In genomic region chrX:123878177-123878576, GRCh38 we compare ENCODE assay signal across 8 cellular contexts. TPM values are rescaled to one million over a fixed set of nuclear protein-coding genes. Genes with fewer than 3 reads are reported as not detected.
DNase-seq lines count a peak whose midpoint lies in the region; ATAC-seq, FAIRE-seq and TF ChIP-seq lines count a peak whose summit lies in the region.

No MANE protein-coding gene starts in this region.

- no peaks in the 10 kb centered on the region for H3K9me3 ChIP-seq in kidney (ENCODE audit: control insufficient read depth in 1 of 2, low read length in 2 of 2)

- peak overlapping the region; percentile 84 for H3K27ac Mint-ChIP-seq in activated naive CD4-positive, alpha-beta T cell treated with anti-CD3 and anti-CD28 coated beads, Interleukin-2, amount 10 ng/mL, durations not matched to agents 7 days and 5 days
- H3K27ac Mint-ChIP-seq in T-helper 2 cell treated with Interferon-gamma antibody and Interleukin-4, amounts not matched to agents 5 μg/mL and 100 μg/mL, for 36 hours: peak overlapping the region; percentile 76
- H3K27ac Mint-ChIP-seq in stimulated activated naive B cell treated with anti-CD40 and anti-IgM and Interleukin-4, amounts not matched to agents 10 μg/mL and 1 μg/mL and 100 μg/mL, for 72 hours: no peak overlapping the region

- CTCF ChIA-PET in activated naive CD4-positive, alpha-beta T cell treated with anti-CD3 and anti-CD28 coated beads, Interleukin-2, amount 10 ng/mL, durations not matched to agents 7 days and 5 days (lab: Charles Lee): interaction anchor here (0.8 kb wide), 1 partner anchor 17 kb away, joined by 3 read pairs; no protein-coding TSS in a partner anchor

- TF ChIP-seq CTCF in kidney (IDR thresholded peaks at IDR 0.05; ENCODE audit: borderline replicate concordance, extremely low read depth, insufficient read depth): no peak

- no peak overlapping the region for H3K27ac ChIP-seq in kidney (ENCODE audit: low read depth in 2 of 2, low read length in 2 of 2)

- no peaks in the 10 kb centered on the region for H3K9me3 Mint-ChIP-seq in activated naive CD4-positive, alpha-beta T cell treated with anti-CD3 and anti-CD28 coated beads, Interleukin-2, amount 10 ng/mL, durations not matched to agents 7 days and 5 days
- no peaks in the 10 kb centered on the region for H3K9me3 Mint-ChIP-seq in T-helper 2 cell treated with Interferon-gamma antibody and Interleukin-4, amounts not matched to agents 5 μg/mL and 100 μg/mL, for 36 hours
- no peaks in the 10 kb centered on the region for H3K9me3 Mint-ChIP-seq in stimulated activated naive B cell treated with anti-CD40 and anti-IgM and Interleukin-4, amounts not matched to agents 10 μg/mL and 1 μg/mL and 100 μg/mL, for 72 hours

- H3K9ac ChIP-seq in kidney (ENCODE audit: low read length in 2 of 2): no peak overlapping the region

- peak overlapping the region; percentile 26 for H3K4me3 Mint-ChIP-seq in activated naive CD4-positive, alpha-beta T cell treated with anti-CD3 and anti-CD28 coated beads, Interleukin-2, amount 10 ng/mL, durations not matched to agents 7 days and 5 days
- peak overlapping the region; percentile 67 for H3K4me3 Mint-ChIP-seq in T-helper 2 cell treated with Interferon-gamma antibody and Interleukin-4, amounts not matched to agents 5 μg/mL and 100 μg/mL, for 36 hours
- no peak overlapping the region for H3K4me3 Mint-ChIP-seq in stimulated activated naive B cell treated with anti-CD40 and anti-IgM and Interleukin-4, amounts not matched to agents 10 μg/mL and 1 μg/mL and 100 μg/mL, for 72 hours

- H3K4me1 ChIP-seq in kidney (ENCODE audit: control insufficient read depth in 1 of 2, insufficient read depth in 1 of 2, low read depth in 1 of 2, low read length in 2 of 2): peaks cover 0 to 2% of the 10 kb centered on the region in 2 donors

- peak; percentile 21 for DNase-seq in activated naive CD4-positive, alpha-beta T cell treated with anti-CD3 and anti-CD28 coated beads, Interleukin-2, amount 10 ng/mL, durations not matched to agents 7 days and 5 days
- no peak for DNase-seq in activated naive CD4-positive, alpha-beta T cell treated with Interleukin-2 at 50 U/mL for 16 hours
- no peak for DNase-seq in T-helper 2 cell treated with Interferon-gamma antibody and Interleukin-4, amounts not matched to agents 5 μg/mL and 100 μg/mL, for 36 hours (ENCODE audit: low spot score)
- no peak for DNase-seq in stimulated activated naive B cell treated with anti-CD40 and anti-IgM and Interleukin-4, amounts not matched to agents 10 μg/mL and 1 μg/mL and 100 μg/mL, for 72 hours
- no peak for DNase-seq in kidney
- no peak for DNase-seq in NCI-H524 treated with DMSO at 0.1 percent for 48 hours (lab: John Stamatoyannopoulos, UW)

- H3K4me3 ChIP-seq in kidney (ENCODE audit: low read length in 2 of 2): no peak overlapping the region

- ATAC-seq in HG03103 (IDR thresholded peaks at IDR 0.05; ENCODE audit: low read depth, unreplicated experiment): peak; percentile 80
- ATAC-seq in stimulated activated naive B cell treated with anti-CD40 and anti-IgM and Interleukin-4, amounts not matched to agents 10 μg/mL and 1 μg/mL and 100 μg/mL, for 72 hours (replicated peaks): peak; percentile 90 to 92
- ATAC-seq in HG03139 (IDR thresholded peaks at IDR 0.05; ENCODE audit: unreplicated experiment): no peak

- H3K27me3 Mint-ChIP-seq in activated naive CD4-positive, alpha-beta T cell treated with anti-CD3 and anti-CD28 coated beads, Interleukin-2, amount 10 ng/mL, durations not matched to agents 7 days and 5 days: no peaks in the 10 kb centered on the region
- H3K27me3 Mint-ChIP-seq in T-helper 2 cell treated with Interferon-gamma antibody and Interleukin-4, amounts not matched to agents 5 μg/mL and 100 μg/mL, for 36 hours (ENCODE audit: low read depth): no peaks in the 10 kb centered on the region
- no peaks in the 10 kb centered on the region for H3K27me3 Mint-ChIP-seq in stimulated activated naive B cell treated with anti-CD40 and anti-IgM and Interleukin-4, amounts not matched to agents 10 μg/mL and 1 μg/mL and 100 μg/mL, for 72 hours

- H3K4me1 Mint-ChIP-seq in activated naive CD4-positive, alpha-beta T cell treated with anti-CD3 and anti-CD28 coated beads, Interleukin-2, amount 10 ng/mL, durations not matched to agents 7 days and 5 days: peaks cover 41% of the 10 kb centered on the region
- peaks cover 14% of the 10 kb centered on the region for H3K4me1 Mint-ChIP-seq in T-helper 2 cell treated with Interferon-gamma antibody and Interleukin-4, amounts not matched to agents 5 μg/mL and 100 μg/mL, for 36 hours (ENCODE audit: low read depth)
- H3K4me1 Mint-ChIP-seq in stimulated activated naive B cell treated with anti-CD40 and anti-IgM and Interleukin-4, amounts not matched to agents 10 μg/mL and 1 μg/mL and 100 μg/mL, for 72 hours: peaks cover 10 to 21% of the 10 kb centered on the region in 2 donors

- intact Hi-C loops in kidney (cut with DNase I): no loop called here

- peaks cover 15% of the 10 kb centered on the region for H3K36me3 Mint-ChIP-seq in activated naive CD4-positive, alpha-beta T cell treated with anti-CD3 and anti-CD28 coated beads, Interleukin-2, amount 10 ng/mL, durations not matched to agents 7 days and 5 days
- peaks cover 8% of the 10 kb centered on the region for H3K36me3 Mint-ChIP-seq in T-helper 2 cell treated with Interferon-gamma antibody and Interleukin-4, amounts not matched to agents 5 μg/mL and 100 μg/mL, for 36 hours (ENCODE audit: low read depth)
- H3K36me3 Mint-ChIP-seq in stimulated activated naive B cell treated with anti-CD40 and anti-IgM and Interleukin-4, amounts not matched to agents 10 μg/mL and 1 μg/mL and 100 μg/mL, for 72 hours: peaks cover 0 to 5% of the 10 kb centered on the region in 2 donors

- FAIRE-seq in kidney (lab: Jason Lieb, UNC): no peak

- H3K36me3 ChIP-seq in kidney (ENCODE audit: control insufficient read depth in 1 of 2, insufficient read depth in 2 of 2, low read length in 2 of 2): no peaks in the 10 kb centered on the region

RNA-seq across cellular contexts. Expression of gene XIAP, which starts 18.3 kb away (rescaled TPM):
- 70.9 TPM for total RNA-seq in kidney
- 29.0 TPM for polyA plus RNA-seq in kidney (ENCODE audit: insufficient read depth, low read depth, low replicate concordance)

Comparison
In these comparisons a context has a peak if more than half of its experiments do, and no peak if none do; other contexts are left out.
1. H3K4me3 Mint-ChIP-seq: peak in activated naive CD4-positive, alpha-beta T cell treated with anti-CD3 and anti-CD28 coated beads, Interleukin-2, amount 10 ng/mL, durations not matched to agents 7 days and 5 days (single experiment) and T-helper 2 cell treated with Interferon-gamma antibody and Interleukin-4, amounts not matched to agents 5 μg/mL and 100 μg/mL, for 36 hours (single experiment); none in stimulated activated naive B cell treated with anti-CD40 and anti-IgM and Interleukin-4, amounts not matched to agents 10 μg/mL and 1 μg/mL and 100 μg/mL, for 72 hours (0 of 2).